Comparison of ENCODE assay signal across 8 cellular contexts in genomic region chr1:156813298-156813697, GRCh38. TPM values are rescaled to one million over a fixed set of nuclear protein-coding genes. Genes with fewer than 3 reads are reported as not detected.
DNase-seq lines count a peak whose midpoint lies in the region; ATAC-seq, FAIRE-seq and TF ChIP-seq lines count a peak whose summit lies in the region.

No MANE protein-coding gene starts in this region.

- H3K4me3 ChIP-seq in Caco-2 (ENCODE audit: low read depth, low read length) (peak overlapping the region; percentile 55), RWPE2 (ENCODE audit: severe bottlenecking) (peak overlapping the region; percentile 16), epithelial cell of esophagus (ENCODE audit: low read length) (peak overlapping the region; percentile 42), pancreas (peak overlapping the region in 3 of 4 donors; percentile 26 to 42 (median 33))

- H3K36me3 Mint-ChIP-seq in Caco-2 (ENCODE audit: insufficient read depth, unreplicated experiment) (peaks cover 5% of the 10 kb centered on the region), osteocyte (ENCODE audit: unreplicated experiment) (no peaks in the 10 kb centered on the region)

- no peaks in the 10 kb centered on the region for H3K27me3 Mint-ChIP-seq in Caco-2 (ENCODE audit: insufficient read depth, unreplicated experiment)
- peaks cover 14% of the 10 kb centered on the region for H3K27me3 Mint-ChIP-seq in osteocyte (ENCODE audit: unreplicated experiment)

- H3K4me3 Mint-ChIP-seq in Caco-2 (ENCODE audit: unreplicated experiment) (peak overlapping the region; percentile 74), osteocyte (ENCODE audit: unreplicated experiment) (no peak overlapping the region)

- no peak for ATAC-seq in RWPE2 (ENCODE audit: low read depth)
- ATAC-seq in pancreas: no peak
- no peak for ATAC-seq in GM18520 (IDR thresholded peaks at IDR 0.05; ENCODE audit: unreplicated experiment)

- H3K9me3 ChIP-seq in Caco-2 (no peaks in the 10 kb centered on the region), RWPE2 (ENCODE audit: severe bottlenecking) (no peaks in the 10 kb centered on the region), pancreas (no peaks in the 10 kb centered on the region)

- H3K27me3 ChIP-seq in Caco-2 (replicated peaks; ENCODE audit: control insufficient read depth, insufficient read depth, low read length) (no peaks in the 10 kb centered on the region), RWPE2 (ENCODE audit: insufficient read depth, poor library complexity, severe bottlenecking) (no peaks in the 10 kb centered on the region), pancreas (no peaks in the 10 kb centered on the region)

- H3K9me3 Mint-ChIP-seq in Caco-2 (ENCODE audit: unreplicated experiment) (no peaks in the 10 kb centered on the region), osteocyte (ENCODE audit: unreplicated experiment) (no peaks in the 10 kb centered on the region)

- POLR2A ChIA-PET in Caco-2 (lab: Charles Lee): interaction anchor here (0.7 to 1.0 kb wide), 3 partner anchors 9 to 85 kb away, joined by 3 to 7 read pairs (median 5); partner anchors contain the start of genes ISG20L2 and METTL25B

- intact Hi-C loops in Caco-2 (cut with micrococcal nuclease; ENCODE audit: unreplicated experiment): no loop called here
- intact Hi-C loops in pancreas (cut with DNase I): no loop called here

- CTCF ChIA-PET in Caco-2 (lab: Charles Lee): interaction anchor here (0.9 to 2.0 kb wide), 10 partner anchors 9 to 136 kb away, joined by 3 to 35 read pairs (median 4); partner anchors contain the start of genes HDGF, ISG20L2, METTL25B and NTRK1

- WGBS in pancreas, 2 donors: 46 to 64% methylated on average over 10 of the region's 10 CpGs

- H3K4me1 ChIP-seq in Caco-2 (peaks cover 11% of the 10 kb centered on the region; the same call in 1 of the 2 replicates), RWPE2 (ENCODE audit: insufficient read depth, poor library complexity, severe bottlenecking) (peaks cover 41% of the 10 kb centered on the region), pancreas (peaks cover 0 to 6% (median 3%) of the 10 kb centered on the region in 3 donors)

- no peaks in the 10 kb centered on the region for H3K36me3 ChIP-seq in Caco-2 (ENCODE audit: control insufficient read depth, insufficient read depth, low read length)
- H3K36me3 ChIP-seq in RWPE2 (ENCODE audit: low read depth): no peaks in the 10 kb centered on the region
- H3K36me3 ChIP-seq in pancreas: no peaks in the 10 kb centered on the region

- no peak for DNase-seq in Caco-2
- DNase-seq in RWPE2 (ENCODE audit: low spot score): no peak
- no peak for DNase-seq in epithelial cell of esophagus (ENCODE audit: low read depth)
- DNase-seq in pancreas: no peak
- no peak for DNase-seq in iPS-NIHi7 (ENCODE audit: extremely low spot score)
- no peak for DNase-seq in osteocyte (ENCODE audit: extremely low spot score, unreplicated experiment)
- no peak for DNase-seq in NCI-H526 (lab: John Stamatoyannopoulos, UW)

- TF ChIP-seq CTCF in Caco-2 (IDR thresholded peaks at IDR 0.05; ENCODE audit: insufficient read depth in 1 of 2, low read depth in 1 of 2, low read length in 1 of 2, severe bottlenecking in 1 of 2, unreplicated experiment in 1 of 2) (no peak), RWPE2 (IDR thresholded peaks at IDR 0.05; ENCODE audit: poor library complexity, severe bottlenecking) (no peak), epithelial cell of esophagus (IDR thresholded peaks at IDR 0.05; ENCODE audit: insufficient read depth, low read depth, low read length, missing control alignments) (no peak), pancreas (IDR thresholded peaks at IDR 0.05) (no peak), osteocyte (IDR thresholded peaks at IDR 0.05) (no peak)

- H3K4me1 Mint-ChIP-seq in Caco-2 (ENCODE audit: low read depth, unreplicated experiment) (no peaks in the 10 kb centered on the region), osteocyte (ENCODE audit: unreplicated experiment) (peaks cover 20% of the 10 kb centered on the region)

- H3K27ac Mint-ChIP-seq in Caco-2 (ENCODE audit: unreplicated experiment): peak overlapping the region; percentile 53
- no peak overlapping the region for H3K27ac Mint-ChIP-seq in osteocyte (ENCODE audit: unreplicated experiment)

- no TSS peak for BruUV-seq in Caco-2 (replicated peaks; lab: Mats Ljungman, UMichigan)

- no peak for FAIRE-seq in pancreas (lab: Jason Lieb, UNC)

- no peak overlapping the region for H3K27ac ChIP-seq in RWPE2 (ENCODE audit: poor library complexity, severe bottlenecking)
- no peak overlapping the region for H3K27ac ChIP-seq in pancreas

RNA-seq across cellular contexts. Expression of gene SH2D2A, which starts 3.4 kb away (rescaled TPM):
- total RNA-seq in Caco-2 (2022): 5.5 and 6.5 TPM in 2 replicates
- 1 to 10 TPM in 2 of 6 donors, under 1 TPM in 4; 0.16 to 1.5 (median 0.71) TPM for total RNA-seq in pancreas
- polyA plus RNA-seq in pancreas: 1 to 10 TPM in 1 of 2 donors, under 1 TPM in 1; 0.40 to 1.3 TPM
- total RNA-seq in osteocyte: not detected in 2 replicates

RNA-seq across cellular contexts. Expression of gene INSRR, which starts 45.6 kb away (rescaled TPM):
- total RNA-seq in Caco-2 (2022) (not detected in 2 replicates), pancreas (under 1 TPM; 0.03 to 0.47 (median 0.09) TPM), osteocyte (0.08 and 0.21 TPM in 2 replicates)
- under 1 TPM; 0.94 to 0.99 TPM for polyA plus RNA-seq in pancreas

RNA-seq across cellular contexts. Expression of gene PRCC, which starts 46.0 kb away (rescaled TPM):
- total RNA-seq in Caco-2 (2022): 94.4 and 101 TPM in 2 replicates
- total RNA-seq in pancreas: 10 to 100 TPM; 18.5 to 34.7 (median 20.3) TPM
- 10 to 100 TPM; 31.4 to 41.6 TPM for polyA plus RNA-seq in pancreas
- 71.1 and 85.4 TPM in 2 replicates for total RNA-seq in osteocyte

RNA-seq across cellular contexts. Expression of gene NTRK1, which starts 47.4 kb away (rescaled TPM):
- total RNA-seq in Caco-2 (2022) (not detected in 2 replicates), pancreas (under 1 TPM; 0.20 to 0.79 (median 0.35) TPM), osteocyte (not detected in 2 replicates)
- 1 to 10 TPM in 1 of 2 donors, under 1 TPM in 1; 0.99 to 1.1 TPM for polyA plus RNA-seq in pancreas
